In the genomic region with DNA sequence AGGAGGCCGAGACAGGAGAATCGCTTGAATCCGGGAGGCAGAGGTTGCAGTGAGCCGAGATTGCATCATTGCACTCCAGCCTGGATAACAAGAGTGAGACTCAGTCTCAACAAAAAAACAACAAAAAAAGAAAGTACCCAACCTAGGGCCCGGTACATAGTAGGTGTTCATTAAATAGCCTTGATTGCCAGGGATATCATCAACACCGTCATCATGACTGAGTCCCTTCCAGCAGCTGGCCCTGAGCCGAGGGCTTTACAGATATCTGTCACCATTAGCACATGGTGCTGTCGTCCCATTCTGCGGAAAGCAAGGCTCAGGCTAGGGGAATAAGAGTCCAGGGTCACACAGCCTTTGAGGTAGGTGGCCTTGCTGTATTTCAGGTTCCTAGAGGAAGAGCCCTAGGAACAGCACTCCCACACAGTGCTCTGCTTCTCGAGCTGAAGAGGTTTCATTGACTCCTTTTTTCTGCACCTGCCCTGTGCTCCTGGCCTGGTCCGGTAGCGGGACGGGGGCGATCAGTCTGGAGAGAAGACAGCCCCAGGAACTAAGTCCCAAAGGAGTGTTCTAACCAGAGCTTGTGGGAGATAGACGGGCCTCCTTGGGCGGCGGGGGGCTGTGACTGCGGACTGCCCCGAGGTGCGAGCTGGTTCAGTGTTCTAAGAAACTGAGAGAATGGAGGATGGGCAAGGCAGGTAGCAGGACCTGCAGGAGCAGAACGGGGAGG, we compare ENCODE assay signal across 10 cellular contexts. TPM values are rescaled to one million over a fixed set of nuclear protein-coding genes. Genes with fewer than 3 reads are reported as not detected.
DNase-seq lines count a peak whose midpoint lies in the region; ATAC-seq and TF ChIP-seq lines count a peak whose summit lies in the region.
"Had no signal": no experiment of that assay in that cellular context is flagged by ENCODE, and none has a peak within 500 bp of the region (broad histone marks: within the 10 kb centered on the region; RNA-seq: fewer than 3 reads in every experiment).

No MANE protein-coding gene starts in this region.

- H3K9me3 Mint-ChIP-seq in activated naive CD4-positive, alpha-beta T cell treated with anti-CD3 and anti-CD28 coated beads, Interleukin-2, amount 50 U/mL, for 24 hours, result no peaks in the 10 kb centered on the region

- peak overlapping the region; percentile 86 for H3K4me2 ChIP-seq in mammary epithelial cell (ENCODE audit: insufficient read depth, low read depth, low read length)

- H3K79me2 ChIP-seq in mammary epithelial cell (ENCODE audit: insufficient read depth, low read length), result no peaks in the 10 kb centered on the region

- intact Hi-C loops in mammary epithelial cell (cut with micrococcal nuclease), result no loop called here
- intact Hi-C loops in upper lobe of right lung (cut with DNase I), result loop anchor here (10.0 kb wide), 1 partner anchor 62 kb away; no protein-coding TSS in a partner anchor

- peak overlapping the region; percentile 77 for H3K4me3 Mint-ChIP-seq in activated naive CD4-positive, alpha-beta T cell treated with anti-CD3 and anti-CD28 coated beads, Interleukin-2, amount 50 U/mL, for 24 hours

- 51% methylated on average over 21 of the region's 21 CpGs for WGBS in mammary epithelial cell (ENCODE audit: low coverage, missing lambda C conversion rate)

- BruUV-seq in mammary epithelial cell (replicated peaks; lab: Mats Ljungman, UMichigan), result no TSS peak

- H3K27me3 Mint-ChIP-seq in activated naive CD4-positive, alpha-beta T cell treated with anti-CD3 and anti-CD28 coated beads, Interleukin-2, amount 50 U/mL, for 24 hours, result peaks cover 4% of the 10 kb centered on the region

- no peaks in the 10 kb centered on the region for H4K20me1 ChIP-seq in mammary epithelial cell (ENCODE audit: insufficient read depth, low read length)

- dilution Hi-C loops in mammary epithelial cell (cut with HindIII; ENCODE audit: low sequenced_read_pairs), result loop anchor here (10.0 kb wide), 2 partner anchors 48 to 292 kb away; a partner anchor contains a TSS

- H3K9ac ChIP-seq in mammary epithelial cell (ENCODE audit: insufficient read depth, low read length), result no peak overlapping the region
- peak overlapping the region; percentile 59 for H3K9ac ChIP-seq in mucosa of stomach (ENCODE audit: low read length)

- H3K4me3 ChIP-seq in mammary epithelial cell (replicated peaks in 1 of 3; ENCODE audit: insufficient read depth in 1 of 3, low read depth in 2 of 3, low read length in 3 of 3), result no peak overlapping the region
- H3K4me3 ChIP-seq in mucosa of stomach (ENCODE audit: low read length), result no peak overlapping the region
- H3K4me3 ChIP-seq in upper lobe of right lung, result peak overlapping the region; percentile 44

- in situ Hi-C loops in mammary epithelial cell (cut with MboI; ENCODE audit: low sequenced_read_pairs in 2 of 2), result loop anchor here (10.0 kb wide), 1 partner anchor 62 kb away; no protein-coding TSS in a partner anchor

- ATAC-seq in upper lobe of right lung, result no peak

- no peak for TF ChIP-seq CTCF in mammary epithelial cell (conservative IDR thresholded peaks at IDR 0.05 in 1 of 2, IDR thresholded peaks at IDR 0.05 in 1 of 2; ENCODE audit: extremely low read depth in 1 of 2, insufficient read depth in 1 of 2, low read depth in 1 of 2, low read length in 2 of 2)
- TF ChIP-seq CTCF in upper lobe of right lung (IDR thresholded peaks at IDR 0.05), result no peak

- H3K27me3 ChIP-seq in mammary epithelial cell (ENCODE audit: insufficient read depth, low read length), result no peaks in the 10 kb centered on the region
- peaks cover 19% of the 10 kb centered on the region for H3K27me3 ChIP-seq in mucosa of stomach (ENCODE audit: control insufficient read depth, insufficient read depth, low read length)
- no peaks in the 10 kb centered on the region for H3K27me3 ChIP-seq in upper lobe of right lung
- H3K27me3 ChIP-seq: adrenal gland had no signal

- H3K4me1 ChIP-seq in mammary epithelial cell (ENCODE audit: insufficient read depth, low read length) (peaks cover 17% of the 10 kb centered on the region), mucosa of stomach (ENCODE audit: control insufficient read depth, insufficient read depth, low read length) (peaks cover 43% of the 10 kb centered on the region), upper lobe of right lung (peaks cover 31% of the 10 kb centered on the region)

- H3K27ac ChIP-seq in mammary epithelial cell (ENCODE audit: insufficient read depth, low read depth, low read length) (no peak overlapping the region), upper lobe of right lung (peak overlapping the region; percentile 75)

- H3K4me1 Mint-ChIP-seq in activated naive CD4-positive, alpha-beta T cell treated with anti-CD3 and anti-CD28 coated beads, Interleukin-2, amount 50 U/mL, for 24 hours, result peaks cover 23% of the 10 kb centered on the region

- no peaks in the 10 kb centered on the region for H3K36me3 ChIP-seq in mammary epithelial cell (ENCODE audit: insufficient read depth, low read length)
- no peaks in the 10 kb centered on the region for H3K36me3 ChIP-seq in mucosa of stomach (ENCODE audit: control insufficient read depth, insufficient read depth, low read length)
- no peaks in the 10 kb centered on the region for H3K36me3 ChIP-seq in upper lobe of right lung
- H3K36me3 ChIP-seq: adrenal gland had no signal

- peak overlapping the region; percentile 30 for H3K27ac Mint-ChIP-seq in activated naive CD4-positive, alpha-beta T cell treated with anti-CD3 and anti-CD28 coated beads, Interleukin-2, amount 50 U/mL, for 24 hours

- no peaks in the 10 kb centered on the region for H3K36me3 Mint-ChIP-seq in activated naive CD4-positive, alpha-beta T cell treated with anti-CD3 and anti-CD28 coated beads, Interleukin-2, amount 50 U/mL, for 24 hours

- no peak for DNase-seq in activated naive CD4-positive, alpha-beta T cell (lab: John Stamatoyannopoulos, UW)
- DNase-seq in mammary epithelial cell, result no peak
- no peak for DNase-seq in upper lobe of right lung
- DNase-seq in nucleus accumbens (lab: John Stamatoyannopoulos, UW), result no peak
- no peak for DNase-seq in NCI-H2081 treated with DMSO at 0.1 percent for 48 hours (lab: John Stamatoyannopoulos, UW)
- DNase-seq in LoVo (ENCODE audit: low spot score), result no peak
- DNase-seq: NCI-H510A had no signal

- H2AFZ ChIP-seq in mammary epithelial cell (ENCODE audit: low read depth, low read length), result peak overlapping the region; percentile 94

- H3K9me3 ChIP-seq in mammary epithelial cell (replicated peaks; ENCODE audit: insufficient read depth, low read length), result no peaks in the 10 kb centered on the region
- no peaks in the 10 kb centered on the region for H3K9me3 ChIP-seq in mucosa of stomach (ENCODE audit: control insufficient read depth, low read length)
- H3K9me3 ChIP-seq in upper lobe of right lung, result no peaks in the 10 kb centered on the region
- H3K9me3 ChIP-seq: adrenal gland had no signal

- CTCF ChIA-PET in mammary epithelial cell (lab: Charles Lee; ENCODE audit: low non-redundant PET), result no interaction called here

RNA-seq across cellular contexts. Expression of a gene that starts 48.2 kb away (rescaled TPM):
- total RNA-seq in mammary epithelial cell, result 10 to 100 TPM; 13.8 to 47.3 TPM
- polyA plus RNA-seq in mammary epithelial cell, result 16.6 TPM
- 5.8 TPM for polyA minus RNA-seq in mammary epithelial cell
- 30.6 TPM for total RNA-seq in upper lobe of right lung
